Comparison of ENCODE assay signal across 36 cellular contexts in genomic region chr2:44945676-44946427, GRCh38. TPM values are rescaled to one million over a fixed set of nuclear protein-coding genes. Genes with fewer than 3 reads are reported as not detected.
DNase-seq lines count a peak whose midpoint lies in the region; ATAC-seq, FAIRE-seq and TF ChIP-seq lines count a peak whose summit lies in the region.
"Had no signal": no experiment of that assay in that cellular context is flagged by ENCODE, and none has a peak within 500 bp of the region (broad histone marks: within the 10 kb centered on the region; RNA-seq: fewer than 3 reads in every experiment).

No MANE protein-coding gene starts in this region.

- H4K91ac ChIP-seq in H1 (replicated peaks; ENCODE audit: insufficient read length, low read length): no peak overlapping the region
- H4K91ac ChIP-seq in neuronal stem cell (ENCODE audit: low read depth, low read length, poor library complexity): no peak overlapping the region

- H3K27ac Mint-ChIP-seq in natural killer cell: no peak overlapping the region
- no peak overlapping the region for H3K27ac Mint-ChIP-seq in natural killer cell treated with Interleukin-12 subunit alpha and Interleukin-12 subunit beta and Interleukin-15 and Interleukin-18, amount 100 ng/mL, for 72 hours
- H3K27ac Mint-ChIP-seq in CD8-positive, alpha-beta T cell: no peak overlapping the region
- H3K27ac Mint-ChIP-seq: activated CD4-positive, alpha-beta memory T cell treated with anti-CD3 and anti-CD28 coated beads, Interleukin-2, amount 10 ng/mL, durations not matched to agents 7 days and 5 days; activated naive CD8-positive, alpha-beta T cell; CD4-positive, CD25-positive, alpha-beta regulatory T cell; mesothelial cell of epicardium; nephron had no signal

- peaks cover 9 to 38% of the 10 kb centered on the region in 2 donors for H3K4me1 Mint-ChIP-seq in natural killer cell
- H3K4me1 Mint-ChIP-seq in natural killer cell treated with Interleukin-12 subunit alpha and Interleukin-12 subunit beta and Interleukin-15 and Interleukin-18, amount 100 ng/mL, for 72 hours (ENCODE audit: low read depth in 2 of 2): peaks cover 15 to 24% of the 10 kb centered on the region in 2 donors
- peaks cover 43% of the 10 kb centered on the region for H3K4me1 Mint-ChIP-seq in CD8-positive, alpha-beta T cell (ENCODE audit: low read depth)

- peaks cover 70 to 83% of the 10 kb centered on the region in 2 donors for H3K27me3 Mint-ChIP-seq in natural killer cell (ENCODE audit: low read depth in 2 of 2)
- peaks cover 63 to 92% of the 10 kb centered on the region in 2 donors for H3K27me3 Mint-ChIP-seq in natural killer cell treated with Interleukin-12 subunit alpha and Interleukin-12 subunit beta and Interleukin-15 and Interleukin-18, amount 100 ng/mL, for 72 hours
- peaks cover 80% of the 10 kb centered on the region for H3K27me3 Mint-ChIP-seq in CD8-positive, alpha-beta T cell (ENCODE audit: low read depth)

- no peak overlapping the region for H4K8ac ChIP-seq in H1 (ENCODE audit: extremely low read depth, insufficient read depth, low read length)
- H4K8ac ChIP-seq in neuronal stem cell (ENCODE audit: low read depth, low read length): no peak overlapping the region

- H3K36me3 Mint-ChIP-seq in natural killer cell: no peaks in the 10 kb centered on the region
- H3K36me3 Mint-ChIP-seq in natural killer cell treated with Interleukin-12 subunit alpha and Interleukin-12 subunit beta and Interleukin-15 and Interleukin-18, amount 100 ng/mL, for 72 hours: no peaks in the 10 kb centered on the region
- H3K36me3 Mint-ChIP-seq in CD8-positive, alpha-beta T cell: no peaks in the 10 kb centered on the region
- H3K36me3 Mint-ChIP-seq: activated naive CD8-positive, alpha-beta T cell; CD4-positive, CD25-positive, alpha-beta regulatory T cell; mesothelial cell of epicardium; T-cell had no signal

- no peak overlapping the region for H2BK20ac ChIP-seq in H1 (ENCODE audit: low read length)

- H3K56ac ChIP-seq in H1 (replicated peaks; ENCODE audit: insufficient read length, low read depth, low read length): no peak overlapping the region

- intact Hi-C loops in natural killer cell (cut with micrococcal nuclease): no loop called here
- intact Hi-C loops in CD8-positive, alpha-beta T cell (cut with DNase I, micrococcal nuclease): no loop called here

- no peaks in the 10 kb centered on the region for H3K79me1 ChIP-seq in H1 (ENCODE audit: low read depth, low read length)
- peaks cover 6% of the 10 kb centered on the region for H3K79me1 ChIP-seq in neuronal stem cell (ENCODE audit: low read depth, low read length)

- ATAC-seq in natural killer cell: no peak
- ATAC-seq in natural killer cell treated with Interleukin-12 subunit alpha and Interleukin-12 subunit beta and Interleukin-15 and Interleukin-18, amount 100 ng/mL, for 72 hours: no peak
- ATAC-seq in CD8-positive, alpha-beta T cell: no peak
- ATAC-seq: gastroesophageal sphincter; K562; Panc1; sciatic nerve; stimulated activated naive CD8-positive, alpha-beta T cell treated with anti-CD3 and anti-CD28 coated beads, Interleukin-15, Interleukin-2, amounts not matched to agents 100 U/mL and 50 U/mL, for 24 hours; T-cell had no signal

- H2AFZ ChIP-seq in H1 (ENCODE audit: low read length) (no peak overlapping the region), neuronal stem cell (ENCODE audit: low read length) (no peak overlapping the region)
- H2AFZ ChIP-seq: GM23248 had no signal

- H3K18ac ChIP-seq in H1 (ENCODE audit: extremely low read depth, low read length): no peak overlapping the region
- H3K18ac ChIP-seq in neuronal stem cell (ENCODE audit: low read length): peak overlapping the region; percentile 1

- H3K9me3 Mint-ChIP-seq in natural killer cell: no peaks in the 10 kb centered on the region
- H3K9me3 Mint-ChIP-seq in natural killer cell treated with Interleukin-12 subunit alpha and Interleukin-12 subunit beta and Interleukin-15 and Interleukin-18, amount 100 ng/mL, for 72 hours: no peaks in the 10 kb centered on the region
- H3K9me3 Mint-ChIP-seq in CD8-positive, alpha-beta T cell: no peaks in the 10 kb centered on the region
- H3K9me3 Mint-ChIP-seq: activated CD4-positive, alpha-beta memory T cell treated with anti-CD3 and anti-CD28 coated beads, Interleukin-2, amount 10 ng/mL, durations not matched to agents 7 days and 5 days; mesothelial cell of epicardium; nephron; T-cell had no signal

- H3K23ac ChIP-seq in H1 (ENCODE audit: insufficient read length) (no peak overlapping the region), neuronal stem cell (ENCODE audit: low read depth, low read length, poor library complexity) (no peak overlapping the region)

- TF ChIP-seq CTCF in natural killer cell (IDR thresholded peaks at IDR 0.05): no peak
- no peak for TF ChIP-seq CTCF in H1 (IDR thresholded peaks at IDR 0.05; ENCODE audit: control extremely low read depth in 1 of 3, insufficient read depth in 1 of 3, low read depth in 1 of 3, low read length in 3 of 3)
- TF ChIP-seq CTCF in CD8-positive, alpha-beta T cell (IDR thresholded peaks at IDR 0.05): no peak

- H3K14ac ChIP-seq in H1 (ENCODE audit: insufficient read length): no peak overlapping the region
- no peak overlapping the region for H3K14ac ChIP-seq in neuronal stem cell (ENCODE audit: low read length)

- H3K9me3 ChIP-seq in H1 (ENCODE audit: insufficient read depth in 2 of 2, low read depth in 1 of 2, low read length in 1 of 2): no peaks in the 10 kb centered on the region
- H3K9me3 ChIP-seq in neuronal stem cell (replicated peaks in 1 of 2; ENCODE audit: control insufficient read depth in 2 of 2, insufficient read depth in 1 of 2, low read depth in 1 of 2, low read length in 2 of 2): peaks cover 0 to 15% of the 10 kb centered on the region in 2 donors
- H3K9me3 ChIP-seq in CD8-positive, alpha-beta T cell (ENCODE audit: low read length): no peaks in the 10 kb centered on the region
- H3K9me3 ChIP-seq: gastroesophageal sphincter, left ventricle myocardium inferior, testis had no signal

- H2BK5ac ChIP-seq in H1 (ENCODE audit: low read depth, low read length) (no peak overlapping the region), neuronal stem cell (ENCODE audit: low read length) (no peak overlapping the region)

- TF ChIP-seq RAD21 in H1 (IDR thresholded peaks at IDR 0.05 in 1 of 2, conservative IDR thresholded peaks at IDR 0.05 in 1 of 2; ENCODE audit: low read depth in 2 of 2, low read length in 2 of 2): no peak

- H2BK12ac ChIP-seq in H1 (ENCODE audit: low read depth, low read length) (no peak overlapping the region), neuronal stem cell (ENCODE audit: low read length) (no peak overlapping the region)

- H3K79me2 ChIP-seq in H1 (ENCODE audit: control insufficient read depth in 1 of 2, insufficient read depth in 2 of 2, low read length in 2 of 2): no peaks in the 10 kb centered on the region

- H2BK120ac ChIP-seq in H1 (replicated peaks; ENCODE audit: low read depth, low read length): no peak overlapping the region
- H2BK120ac ChIP-seq in neuronal stem cell (ENCODE audit: low read depth, low read length): no peak overlapping the region

- TF ChIP-seq POLR2A in H1 (IDR thresholded peaks at IDR 0.05; ENCODE audit: control extremely low read depth in 1 of 2, low read depth in 2 of 2, low read length in 2 of 2): no peak

- H3K4me2 ChIP-seq in H1 (ENCODE audit: insufficient read depth in 1 of 2, low read depth in 2 of 2, low read length in 2 of 2) (peak overlapping the region; percentile 51 to 52), neuronal stem cell (ENCODE audit: insufficient read depth, low read length, poor library complexity, severe bottlenecking) (peak overlapping the region; percentile 65)

- DNase-seq in natural killer cell (no peak), H1 (ENCODE audit: low read depth in 1 of 2, low spot score in 2 of 2) (no peak), neuronal stem cell (ENCODE audit: low spot score) (no peak), SW480 (ENCODE audit: low spot score) (no peak), germinal center (ENCODE audit: low spot score) (no peak), globus pallidus (ENCODE audit: low spot score) (no peak)
- DNase-seq in natural killer cell treated with Interleukin-12 subunit alpha and Interleukin-12 subunit beta and Interleukin-15 and Interleukin-18, amount 100 ng/mL, for 72 hours (ENCODE audit: low spot score): no peak
- DNase-seq in CD8-positive, alpha-beta T cell: no peak
- DNase-seq: activated CD4-positive, alpha-beta memory T cell treated with anti-CD3 and anti-CD28 coated beads, Interleukin-2, amount 10 ng/mL, durations not matched to agents 7 days and 5 days; activated CD4-positive, alpha-beta T cell treated with anti-CD3 and anti-CD28 coated beads for 1 hour; anterior cingulate cortex; CD4-positive, CD25-positive, alpha-beta regulatory T cell; GM23248; islet precursor cell; left ventricle myocardium inferior; NCI-H2029 treated with DMSO at 0.1 percent for 48 hours; NCI-H526 treated with DMSO at 0.1 percent for 48 hours; SIG-M5; stimulated activated naive CD8-positive, alpha-beta T cell treated with anti-CD3 and anti-CD28 coated beads, Interleukin-15, Interleukin-2, amounts not matched to agents 100 U/mL and 50 U/mL, for 24 hours; T-cell; testis had no signal

- CTCF ChIA-PET in H1 (lab: Charles Lee; ENCODE audit: partially characterized antibody): interaction anchor here (0.7 to 2.3 kb wide), 8 partner anchors 9 to 248 kb away, joined by 3 to 11 read pairs (median 4); no protein-coding TSS in a partner anchor
- CTCF ChIA-PET in CD8-positive, alpha-beta T cell (lab: Charles Lee): interaction anchor here (0.7 to 2.0 kb wide), 3 partner anchors 11 to 1889 kb away, joined by 3 to 6 read pairs (median 3); no protein-coding TSS in a partner anchor

- no peak for FAIRE-seq in H1 (lab: Jason Lieb, UNC)
- FAIRE-seq: endothelial cell of umbilical vein, GM12891, K562, TTC549, urothelium cell line had no signal

- TF ChIP-seq EP300 in H1 (IDR thresholded peaks at IDR 0.05; ENCODE audit: borderline replicate concordance in 1 of 2, low read depth in 2 of 2, low read length in 2 of 2): no peak

- H3K27ac ChIP-seq in H1 (ENCODE audit: low read depth, low read length) (no peak overlapping the region), neuronal stem cell (replicated peaks; ENCODE audit: low read length) (peak overlapping the region; percentile 52)
- no peak overlapping the region for H3K27ac ChIP-seq in CD8-positive, alpha-beta T cell (ENCODE audit: low read depth, low read length)
- H3K27ac ChIP-seq: gastroesophageal sphincter, GM23248, left ventricle myocardium inferior, testis had no signal

- H3K27me3 ChIP-seq in H1 (replicated peaks in 1 of 4; ENCODE audit: control insufficient read depth in 3 of 4, extremely low read depth in 1 of 4, insufficient read depth in 3 of 4, low read length in 3 of 4) (peaks cover 78 to 100% (median 92%) of the 10 kb centered on the region in 4 experiments), neuronal stem cell (ENCODE audit: control insufficient read depth in 3 of 3, insufficient read depth in 3 of 3, low read depth in 1 of 3, low read length in 3 of 3) (peaks cover 0 to 97% (median 0%) of the 10 kb centered on the region in 3 experiments)
- H3K27me3 ChIP-seq in CD8-positive, alpha-beta T cell (ENCODE audit: insufficient read depth, low read length): peaks cover 26% of the 10 kb centered on the region
- H3K27me3 ChIP-seq: testis had no signal

- H3K23me2 ChIP-seq in H1 (ENCODE audit: low read depth, low read length): peaks cover 2% of the 10 kb centered on the region

- H3K36me3 ChIP-seq in H1 (ENCODE audit: control insufficient read depth in 2 of 4, insufficient read depth in 4 of 4, low read length in 3 of 4): peaks cover 0 to 6% (median 0%) of the 10 kb centered on the region in 4 experiments; a peak in 2 of 8 replicates
- H3K36me3 ChIP-seq in neuronal stem cell (replicated peaks in 1 of 2; ENCODE audit: control insufficient read depth in 2 of 2, insufficient read depth in 2 of 2, low read length in 2 of 2): peaks cover 0 to 15% of the 10 kb centered on the region in 2 donors
- no peaks in the 10 kb centered on the region for H3K36me3 ChIP-seq in CD8-positive, alpha-beta T cell (ENCODE audit: insufficient read depth, low read length)
- H3K36me3 ChIP-seq: gastroesophageal sphincter, left ventricle myocardium inferior had no signal

- H3K9ac ChIP-seq in H1 (replicated peaks in 1 of 4; ENCODE audit: extremely low read depth in 1 of 4, low read depth in 3 of 4, low read length in 3 of 4) (no peak overlapping the region), neuronal stem cell (ENCODE audit: low read depth, low read length, poor library complexity) (peak overlapping the region; percentile 53)
- H3K9ac ChIP-seq: GM23248 had no signal

- POLR2A ChIA-PET in H1 (lab: Charles Lee; ENCODE audit: partially characterized antibody): interaction anchor here (0.8 to 1.9 kb wide), 5 partner anchors 10 to 166 kb away, joined by 3 to 9 read pairs (median 4); no protein-coding TSS in a partner anchor
- POLR2A ChIA-PET in CD8-positive, alpha-beta T cell (lab: Charles Lee): no interaction called here

- H3K4me1 ChIP-seq in H1 (replicated peaks in 1 of 4; ENCODE audit: control insufficient read depth in 3 of 4, insufficient read depth in 4 of 4, low read length in 3 of 4) (peaks cover 10 to 56% (median 42%) of the 10 kb centered on the region in 4 experiments), neuronal stem cell (ENCODE audit: control insufficient read depth in 2 of 2, insufficient read depth in 1 of 2, low read depth in 1 of 2, low read length in 2 of 2) (peaks cover 22 to 34% of the 10 kb centered on the region in 2 donors)
- peaks cover 26% of the 10 kb centered on the region for H3K4me1 ChIP-seq in CD8-positive, alpha-beta T cell (ENCODE audit: insufficient read depth, low read length)

- H3K4me3 Mint-ChIP-seq in natural killer cell: peak overlapping the region; percentile 43
- H3K4me3 Mint-ChIP-seq in natural killer cell treated with Interleukin-12 subunit alpha and Interleukin-12 subunit beta and Interleukin-15 and Interleukin-18, amount 100 ng/mL, for 72 hours: no peak overlapping the region
- H3K4me3 Mint-ChIP-seq in CD8-positive, alpha-beta T cell: no peak overlapping the region
- H3K4me3 Mint-ChIP-seq: activated CD4-positive, alpha-beta memory T cell treated with anti-CD3 and anti-CD28 coated beads, Interleukin-2, amount 10 ng/mL, durations not matched to agents 7 days and 5 days; mesothelial cell of epicardium had no signal

- H2AK5ac ChIP-seq in H1 (ENCODE audit: low read depth, low read length) (no peak overlapping the region), neuronal stem cell (ENCODE audit: low read depth, low read length) (no peak overlapping the region)

- H3K4ac ChIP-seq in H1 (replicated peaks; ENCODE audit: insufficient read length, low read depth, low read length) (no peak overlapping the region), neuronal stem cell (ENCODE audit: low read length) (no peak overlapping the region)

- H4K5ac ChIP-seq in H1 (ENCODE audit: insufficient read length, low read depth, low read length): no peak overlapping the region

- peak overlapping the region; percentile 18 to 58 (median 25); a peak in 4 of 8 replicates for H3K4me3 ChIP-seq in H1 (ENCODE audit: extremely low read depth in 1 of 4, insufficient read depth in 2 of 4, low read depth in 3 of 4, low read length in 4 of 4)
- H3K4me3 ChIP-seq in neuronal stem cell (ENCODE audit: low read length in 2 of 2): peak overlapping the region in 1 of 2 donors; percentile 78
- no peak overlapping the region for H3K4me3 ChIP-seq in CD8-positive, alpha-beta T cell (ENCODE audit: low read depth, low read length)
- H3K4me3 ChIP-seq: gastroesophageal sphincter, K562, left ventricle myocardium inferior, testis had no signal

- H4K20me1 ChIP-seq in H1 (replicated peaks in 1 of 2; ENCODE audit: control insufficient read depth in 1 of 2, insufficient read depth in 2 of 2, low read length in 2 of 2): peaks cover 0 to 10% of the 10 kb centered on the region in 2 experiments

- H2BK15ac ChIP-seq in H1 (ENCODE audit: low read length): no peak overlapping the region
- H2BK15ac ChIP-seq in neuronal stem cell (ENCODE audit: low read length): no peak overlapping the region

- WGBS in H1 (ENCODE audit: extremely low coverage in 1 of 2, insufficient coverage in 1 of 2, insufficient read length in 1 of 2, insufficient replicate concordance in 2 of 2, low coverage in 1 of 2, low lambda C conversion rate in 2 of 2, missing lambda C conversion rate in 1 of 2), 2 experiments: 0% methylated on average over 16 of the region's 17 CpGs; no CpG with 5 or more reads in 1 of the 2 experiments
- WGBS in neuronal stem cell (ENCODE audit: extremely low coverage in 2 of 2, insufficient read length in 2 of 2, insufficient replicate concordance in 1 of 2), 2 donors: no CpG with 5 or more reads among the region's 17 CpGs

RNA-seq across cellular contexts. Expression of gene SIX3, which starts 4.3 kb away (rescaled TPM):
- under 1 TPM in 2 of 3 donors, not detected in 1; 0.15 to 0.39 TPM for total RNA-seq in natural killer cell
- not detected for total RNA-seq in natural killer cell treated with Interleukin-12 subunit alpha and Interleukin-12 subunit beta and Interleukin-15 and Interleukin-18, amount 100 ng/mL, for 72 hours
- total RNA-seq in H1 (2021; fragmentation: NEBNext Ultra II Directional; extraction: Animal tissue kit (Norgen Biotek cat#: 25700)): 0.19 and 0.21 TPM in 2 replicates
- 0.02 and 0.52 TPM in 2 replicates for polyA plus RNA-seq in H1 (2011; rRNA removed)
- 0.31 TPM for polyA plus RNA-seq in H1 (2011; cell fraction: cytosol; rRNA removed)
- polyA plus RNA-seq in H1 (2011; cell fraction: nucleus; rRNA removed): 0.41 TPM
- polyA plus RNA-seq in H1 (2012, experiment 1 of 2): 0.10 to 0.13 TPM (median 0.13 TPM) in 3 of 4 replicates, not detected in the other
- 0.09 TPM for polyA plus RNA-seq in H1 (2012, experiment 2 of 2)
- 0.10 TPM for polyA plus RNA-seq in H1 (2013, experiment 1 of 2)
- 0.07 TPM for polyA plus RNA-seq in H1 (2013, experiment 2 of 2)
- 0.09 TPM in 1 of 2 replicates, not detected in the other for polyA minus RNA-seq in H1 (2011; rRNA and poly(A)+ RNA removed)
- polyA minus RNA-seq in H1 (2011; cell fraction: cytosol; rRNA and poly(A)+ RNA removed): not detected
- 0.50 TPM for polyA minus RNA-seq in H1 (2011; cell fraction: nucleus; rRNA and poly(A)+ RNA removed)
- polyA plus RNA-seq in neuronal stem cell (2013, experiment 1 of 2): 171 TPM
- 176 TPM for polyA plus RNA-seq in neuronal stem cell (2013, experiment 2 of 2)
- under 1 TPM in 1 of 2 experiments, not detected in 1; 0.11 TPM for total RNA-seq in CD8-positive, alpha-beta T cell
- total RNA-seq: A172; CD4-positive, CD25-positive, alpha-beta regulatory T cell; dermis microvascular lymphatic vessel endothelial cell; endothelial cell of umbilical vein; fibroblast of lung; GM23248; K562; left ventricle myocardium inferior; M059J; mesothelial cell of epicardium; sciatic nerve had no signal
- polyA plus RNA-seq: CD4-positive, CD25-positive, alpha-beta regulatory T cell; endothelial cell of umbilical vein; fibroblast of lung; GM23248; K562 had no signal
